ENCODE assay signal across 36 cellular contexts in genomic region chr11:30019481-30019880, GRCh38. TPM values are rescaled to one million over a fixed set of nuclear protein-coding genes. Genes with fewer than 3 reads are reported as not detected.
"Had no signal": no experiment of that assay in that cellular context is flagged by ENCODE, and none has a peak within 500 bp of the region (broad histone marks: within the 10 kb centered on the region; RNA-seq: fewer than 3 reads in every experiment).

No MANE protein-coding gene starts in this region.

- ATAC-seq: activated naive CD4-positive, alpha-beta T cell treated with anti-CD3 and anti-CD28 coated beads, Interleukin-2, amount 50 U/mL, for 72 hours; activated naive CD8-positive, alpha-beta T cell treated with anti-CD3 and anti-CD28 coated beads, Interleukin-2, amount 50 U/mL, for 24 hours; activated T-cell treated with anti-CD3 and anti-CD28 coated beads, Interleukin-2, amount 50 U/mL, for 4 hours; activated T-cell treated with anti-CD3 and anti-CD28 coated beads, Interleukin-2, amount 50 U/mL, for 72 hours; activated T-helper 17 cell treated with anti-CD3 and anti-CD28 coated beads, Interleukin-2, amount 50 U/mL, for 72 hours; body of pancreas had no signal

- FAIRE-seq: astrocyte, bronchial epithelial cell had no signal

- H3K36me3 ChIP-seq: adrenal gland, ascending aorta, brain microvascular endothelial cell, breast epithelium, cardiac muscle cell had no signal

- DNase-seq: activated effector memory CD4-positive, alpha-beta T cell treated with anti-CD3 and anti-CD28 coated beads, Interleukin-2, amount 50 U/mL, for 16 hours; activated effector memory CD4-positive, alpha-beta T cell treated with Interleukin-2 at 50 U/mL for 16 hours; activated gamma-delta T cell; activated gamma-delta T cell treated with Interleukin-2 at 50 U/mL for 16 hours; activated naive CD4-positive, alpha-beta T cell; activated naive CD4-positive, alpha-beta T cell treated with anti-CD3 and anti-CD28 coated beads for 36 hours; activated naive CD4-positive, alpha-beta T cell treated with anti-CD3 and anti-CD28 coated beads, Interleukin-2, amount 10 ng/mL, durations not matched to agents 7 days and 5 days; activated naive CD4-positive, alpha-beta T cell treated with anti-CD3 and anti-CD28 coated beads, Interleukin-2, amount 50 U/mL, for 16 hours; activated naive CD4-positive, alpha-beta T cell treated with Interleukin-2 at 50 U/mL for 16 hours; activated naive CD8-positive, alpha-beta T cell treated with anti-CD3 and anti-CD28 coated beads for 36 hours; activated naive CD8-positive, alpha-beta T cell treated with anti-CD3 and anti-CD28 coated beads, Interleukin-2, amount 10 ng/mL, durations not matched to agents 7 days and 5 days; activated naive CD8-positive, alpha-beta T cell treated with anti-CD3 and anti-CD28 coated beads, Interleukin-2, amount 50 U/mL, for 24 hours; activated T-cell treated with anti-CD3 and anti-CD28 coated beads, Interleukin-2, amount 50 U/mL, for 1 hour; activated T-cell treated with anti-CD3 and anti-CD28 coated beads, Interleukin-2, amount 50 U/mL, for 24 hours; activated T-cell treated with anti-CD3 and anti-CD28 coated beads, Interleukin-2, amount 50 U/mL, for 4 hours; activated T-cell treated with anti-CD3 and anti-CD28 coated beads, Interleukin-2, amount 50 U/mL, for 48 hours; activated T-cell treated with anti-CD3 and anti-CD28 coated beads, Interleukin-2, amount 50 U/mL, for 72 hours; adrenal gland; amniotic stem cell; amygdala; anterior cingulate cortex; aorta; body of pancreas; brain microvascular endothelial cell; central memory CD4-positive, alpha-beta T cell; cerebellar nuclear complex had no signal

- H3K27ac ChIP-seq: adrenal gland, ascending aorta, body of pancreas, brain microvascular endothelial cell, breast epithelium, cardiac muscle cell had no signal

- H3K27me3 ChIP-seq: adrenal gland, ascending aorta had no signal

- H3K9me3 ChIP-seq: adrenal gland, ascending aorta, body of pancreas, breast epithelium had no signal

- H3K4me1 ChIP-seq: adrenal gland, breast epithelium had no signal

- H3K4me3 ChIP-seq: adrenal gland, ascending aorta, body of pancreas, breast epithelium, cardiac muscle cell had no signal

RNA-seq across cellular contexts. Expression of gene KCNA4, which starts 2.7 kb away (rescaled TPM):
- total RNA-seq: activated naive CD4-positive, alpha-beta T cell treated with anti-CD3 and anti-CD28 coated beads for 36 hours; activated naive CD4-positive, alpha-beta T cell treated with anti-CD3 and anti-CD28 coated beads, Interleukin-2, amount 50 U/mL, for 72 hours; activated naive CD8-positive, alpha-beta T cell treated with anti-CD3 and anti-CD28 coated beads for 36 hours; activated naive CD8-positive, alpha-beta T cell treated with anti-CD3 and anti-CD28 coated beads, Interleukin-2, amount 10 ng/mL, durations not matched to agents 7 days and 5 days; activated T-cell treated with anti-CD3 and anti-CD28 coated beads, Interleukin-2, amount 50 U/mL, for 4 hours; activated T-cell treated with anti-CD3 and anti-CD28 coated beads, Interleukin-2, amount 50 U/mL, for 72 hours; activated T-helper 1 cell treated with anti-CD3 and anti-CD28 coated beads, Interleukin-12 subunit alpha, Interleukin-12 subunit beta, Interleukin-2, Interleukin-4 antibody, amounts not matched to agents 30 ng/mL and 10 ng/mL and 1 ng/mL, durations not matched to agents 14 hours and 24 hours and 36 hours; activated T-helper 17 cell treated with anti-CD3 and anti-CD28 coated beads, Interleukin-2, amount 50 U/mL, for 72 hours; activated T-helper 2 cell treated with anti-CD3 and anti-CD28 coated beads, Interferon-gamma antibody, Interleukin-2, Interleukin-4, amounts not matched to agents 10 μg/mL and 5 μg/mL and 100 μg/mL, durations not matched to agents 14 hours and 24 hours and 36 hours; astrocyte; bronchial epithelial cell; chondrocyte had no signal
- polyA plus RNA-seq: aorta had no signal
